Comparison of ENCODE assay signal across 16 cellular contexts in genomic region chr2:118643286-118643685, GRCh38.
A peak's percentile ranks its signal among the peaks of the same experiment; 100 is the strongest.
DNase-seq lines count a peak whose midpoint lies in the region; ATAC-seq and TF ChIP-seq lines count a peak whose summit lies in the region.
"Had no signal": no experiment of that assay in that cellular context is flagged by ENCODE, and none has a peak within 500 bp of the region (broad histone marks: within the 10 kb centered on the region; RNA-seq: fewer than 3 reads in every experiment).

No MANE protein-coding gene starts in this region.

- H3K4me2 ChIP-seq in neural progenitor cell: no peak overlapping the region
- H3K4me2 ChIP-seq: BLaER1 treated with 17β-estradiol and CSF1 and Interleukin-3, amounts not matched to agents 10 nM and 100 nM had no signal

- no peak overlapping the region for H3K4me3 Mint-ChIP-seq in neural progenitor cell
- H3K4me3 Mint-ChIP-seq: CD4-positive, CD25-positive, alpha-beta regulatory T cell; IgD-negative memory B cell had no signal

- peaks cover 7% of the 10 kb centered on the region for H3K4me1 Mint-ChIP-seq in neural progenitor cell
- H3K4me1 Mint-ChIP-seq: CD4-positive, CD25-positive, alpha-beta regulatory T cell; IgD-negative memory B cell had no signal

- H3K27ac ChIP-seq in brain microvascular endothelial cell (no peak overlapping the region), neural progenitor cell (no peak overlapping the region)
- H3K27ac ChIP-seq: BLaER1 treated with 17β-estradiol and CSF1 and Interleukin-3, amounts not matched to agents 10 nM and 100 nM; HL-60 had no signal

- H3K9me3 Mint-ChIP-seq in neural progenitor cell: peaks cover 3% of the 10 kb centered on the region
- H3K9me3 Mint-ChIP-seq: H9 had no signal

- TF ChIP-seq CTCF in AG10803 (conservative IDR thresholded peaks at IDR 0.05; ENCODE audit: low read length) (no peak), brain microvascular endothelial cell (IDR thresholded peaks at IDR 0.05; ENCODE audit: low read depth, low read length, missing control alignments) (no peak), neural progenitor cell (IDR thresholded peaks at IDR 0.05) (no peak)

- no peaks in the 10 kb centered on the region for H4K20me1 ChIP-seq in neural progenitor cell (ENCODE audit: low read depth)
- H4K20me1 ChIP-seq: BLaER1 treated with 17β-estradiol and CSF1 and Interleukin-3, amounts not matched to agents 10 nM and 100 nM had no signal

- peak; percentile 63 for DNase-seq in AG10803 (ENCODE audit: low read depth)
- peak; percentile 27 for DNase-seq in LHCN-M2 (ENCODE audit: low read depth)
- DNase-seq in brain microvascular endothelial cell: peak; percentile 30
- DNase-seq in kidney tubule cell (ENCODE audit: low spot score): peak; percentile 57
- DNase-seq in HuH-7.5 (ENCODE audit: low spot score): no peak
- DNase-seq in NCI-H187 treated with DMSO at 0.1 percent for 48 hours (lab: John Stamatoyannopoulos, UW): no peak
- DNase-seq in neural progenitor cell (ENCODE audit: low spot score): no peak
- DNase-seq: 8988T; CD4-positive, CD25-positive, alpha-beta regulatory T cell; DMS 273 treated with DMSO at 0.1 percent for 48 hours; GOT3; H9 had no signal

- no peaks in the 10 kb centered on the region for H3K36me3 ChIP-seq in brain microvascular endothelial cell (replicated peaks)
- no peaks in the 10 kb centered on the region for H3K36me3 ChIP-seq in neural progenitor cell
- H3K36me3 ChIP-seq: BLaER1 treated with 17β-estradiol and CSF1 and Interleukin-3, amounts not matched to agents 10 nM and 100 nM had no signal

- peaks cover 14% of the 10 kb centered on the region for H3K4me1 ChIP-seq in neural progenitor cell
- H3K4me1 ChIP-seq: BLaER1 treated with 17β-estradiol and CSF1 and Interleukin-3, amounts not matched to agents 10 nM and 100 nM had no signal

- peaks cover 15% of the 10 kb centered on the region for H3F3A ChIP-seq in neural progenitor cell (ENCODE audit: low read depth)

- H3K27me3 Mint-ChIP-seq in neural progenitor cell (ENCODE audit: insufficient read depth, low read depth): peaks cover 2% of the 10 kb centered on the region

- H3K4me3 ChIP-seq in AG10803 (ENCODE audit: low read length) (no peak overlapping the region), brain microvascular endothelial cell (ENCODE audit: low read depth, low read length) (no peak overlapping the region), neural progenitor cell (no peak overlapping the region)
- H3K4me3 ChIP-seq: BLaER1 treated with 17β-estradiol and CSF1 and Interleukin-3, amounts not matched to agents 10 nM and 100 nM had no signal

- no peaks in the 10 kb centered on the region for H3K27me3 ChIP-seq in brain microvascular endothelial cell (replicated peaks)
- H3K27me3 ChIP-seq in neural progenitor cell: peaks cover 36% of the 10 kb centered on the region
- H3K27me3 ChIP-seq: BLaER1 treated with 17β-estradiol and CSF1 and Interleukin-3, amounts not matched to agents 10 nM and 100 nM had no signal

- no peak overlapping the region for H3K9ac ChIP-seq in neural progenitor cell
- H3K9ac ChIP-seq: BLaER1 treated with 17β-estradiol and CSF1 and Interleukin-3, amounts not matched to agents 10 nM and 100 nM had no signal

- H2AFZ ChIP-seq in neural progenitor cell (replicated peaks): no peak overlapping the region

- ATAC-seq in SK-N-SH treated with all-trans-retinoic acid at 6 μM for 48 hours: no peak

- in situ Hi-C loops in brain microvascular endothelial cell (cut with HindIII; ENCODE audit: low pct_ligation_motif_present, low sequenced_read_pairs): no loop called here

- no peaks in the 10 kb centered on the region for H3K36me3 Mint-ChIP-seq in neural progenitor cell
- H3K36me3 Mint-ChIP-seq: CD4-positive, CD25-positive, alpha-beta regulatory T cell had no signal

- H3K79me2 ChIP-seq in neural progenitor cell (ENCODE audit: low read depth): no peaks in the 10 kb centered on the region

- no peak overlapping the region for H3K27ac Mint-ChIP-seq in neural progenitor cell
- H3K27ac Mint-ChIP-seq: CD4-positive, CD25-positive, alpha-beta regulatory T cell; IgD-negative memory B cell had no signal

- no peaks in the 10 kb centered on the region for H3K9me3 ChIP-seq in neural progenitor cell (ENCODE audit: low read depth)

TF ChIP-seq in SK-N-SH treated with all-trans-retinoic acid at 6 μM for 48 hours, 23 proteins besides CTCF, POLR2A, EP300 and RAD21 (continues in another document):
- TF ChIP-seq GLIS3 (CRISPR knock-in tag; IDR thresholded peaks at IDR 0.05): no peak
- TF ChIP-seq, protein P1, sequence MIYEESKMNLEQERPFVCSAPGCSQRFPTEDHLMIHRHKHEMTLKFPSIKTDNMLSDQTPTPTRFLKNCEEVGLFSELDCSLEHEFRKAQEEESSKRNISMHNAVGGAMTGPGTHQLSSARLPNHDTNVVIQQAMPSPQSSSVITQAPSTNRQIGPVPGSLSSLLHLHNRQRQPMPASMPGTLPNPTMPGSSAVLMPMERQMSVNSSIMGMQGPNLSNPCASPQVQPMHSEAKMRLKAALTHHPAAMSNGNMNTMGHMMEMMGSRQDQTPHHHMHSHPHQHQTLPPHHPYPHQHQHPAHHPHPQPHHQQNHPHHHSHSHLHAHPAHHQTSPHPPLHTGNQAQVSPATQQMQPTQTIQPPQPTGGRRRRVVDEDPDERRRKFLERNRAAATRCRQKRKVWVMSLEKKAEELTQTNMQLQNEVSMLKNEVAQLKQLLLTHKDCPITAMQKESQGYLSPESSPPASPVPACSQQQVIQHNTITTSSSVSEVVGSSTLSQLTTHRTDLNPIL (CRISPR knock-in tag; IDR thresholded peaks at IDR 0.05; ENCODE audit: low read depth): no peak
- no peak for TF ChIP-seq CSRNP3 (CRISPR knock-in tag; IDR thresholded peaks at IDR 0.05)
- TF ChIP-seq ZNF70 (CRISPR knock-in tag; IDR thresholded peaks at IDR 0.05): no peak
- no peak for TF ChIP-seq ZNF8 (CRISPR knock-in tag; IDR thresholded peaks at IDR 0.05)
- TF ChIP-seq ZNF565 (CRISPR knock-in tag; conservative IDR thresholded peaks at IDR 0.05; ENCODE audit: low read depth): no peak
- no peak for TF ChIP-seq TOX (CRISPR knock-in tag; IDR thresholded peaks at IDR 0.05; ENCODE audit: borderline replicate concordance)
- no peak for TF ChIP-seq CSDC2 (CRISPR knock-in tag; IDR thresholded peaks at IDR 0.05)
- TF ChIP-seq RARB (CRISPR knock-in tag; IDR thresholded peaks at IDR 0.05): no peak
- TF ChIP-seq POU6F1 (CRISPR knock-in tag; IDR thresholded peaks at IDR 0.05; ENCODE audit: borderline replicate concordance, low read depth): no peak
- TF ChIP-seq ISL1 (CRISPR knock-in tag; IDR thresholded peaks at IDR 0.05): no peak
- no peak for TF ChIP-seq ZFP30 (CRISPR knock-in tag; IDR thresholded peaks at IDR 0.05)
- TF ChIP-seq, protein P2, sequence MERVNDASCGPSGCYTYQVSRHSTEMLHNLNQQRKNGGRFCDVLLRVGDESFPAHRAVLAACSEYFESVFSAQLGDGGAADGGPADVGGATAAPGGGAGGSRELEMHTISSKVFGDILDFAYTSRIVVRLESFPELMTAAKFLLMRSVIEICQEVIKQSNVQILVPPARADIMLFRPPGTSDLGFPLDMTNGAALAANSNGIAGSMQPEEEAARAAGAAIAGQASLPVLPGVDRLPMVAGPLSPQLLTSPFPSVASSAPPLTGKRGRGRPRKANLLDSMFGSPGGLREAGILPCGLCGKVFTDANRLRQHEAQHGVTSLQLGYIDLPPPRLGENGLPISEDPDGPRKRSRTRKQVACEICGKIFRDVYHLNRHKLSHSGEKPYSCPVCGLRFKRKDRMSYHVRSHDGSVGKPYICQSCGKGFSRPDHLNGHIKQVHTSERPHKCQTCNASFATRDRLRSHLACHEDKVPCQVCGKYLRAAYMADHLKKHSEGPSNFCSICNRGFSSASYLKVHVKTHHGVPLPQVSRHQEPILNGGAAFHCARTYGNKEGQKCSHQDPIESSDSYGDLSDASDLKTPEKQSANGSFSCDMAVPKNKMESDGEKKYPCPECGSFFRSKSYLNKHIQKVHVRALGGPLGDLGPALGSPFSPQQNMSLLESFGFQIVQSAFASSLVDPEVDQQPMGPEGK (CRISPR knock-in tag; IDR thresholded peaks at IDR 0.05; ENCODE audit: borderline replicate concordance): no peak
- no peak for TF ChIP-seq ESRRG (CRISPR knock-in tag; IDR thresholded peaks at IDR 0.05)
- no peak for TF ChIP-seq ARNTL (CRISPR knock-in tag; IDR thresholded peaks at IDR 0.05; ENCODE audit: borderline replicate concordance, low read depth)

Comparison
In these comparisons a context has a peak if more than half of its experiments do, and no peak if none do; other contexts are left out.
1. DNase-seq: peak in AG10803 (single experiment), LHCN-M2 (single experiment), brain microvascular endothelial cell (single experiment) and kidney tubule cell (single experiment); none in HuH-7.5 (single experiment), NCI-H187 treated with DMSO at 0.1 percent for 48 hours (single experiment) and neural progenitor cell (single experiment).